ENCODE assay signal across 2 cellular contexts in the genomic region with DNA sequence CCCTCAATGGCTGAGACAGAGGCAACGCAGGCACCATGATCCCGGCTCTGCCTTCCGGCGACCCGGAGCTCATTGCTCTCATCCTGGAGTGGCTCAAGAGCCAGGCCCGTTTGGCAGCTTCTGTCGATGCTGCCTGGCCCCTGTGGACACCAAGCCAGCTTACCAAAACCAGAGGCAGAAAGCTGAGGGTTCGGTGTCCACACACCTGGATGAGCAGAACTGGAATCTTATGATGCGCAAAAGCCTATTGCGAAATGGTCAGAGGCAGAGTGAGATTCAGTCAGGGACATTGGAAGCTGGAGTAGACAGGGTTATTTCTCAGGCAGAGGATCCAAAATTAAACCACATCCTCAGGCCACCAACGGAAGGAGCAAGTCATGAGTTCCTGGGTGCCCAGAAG.
TF ChIP-seq lines count a peak whose summit lies in the region.

No MANE protein-coding gene starts in this region.

TF ChIP-seq in HepG2, 621 proteins besides CTCF, POLR2A, EP300 and RAD21:
- TF ChIP-seq, protein P1, sequence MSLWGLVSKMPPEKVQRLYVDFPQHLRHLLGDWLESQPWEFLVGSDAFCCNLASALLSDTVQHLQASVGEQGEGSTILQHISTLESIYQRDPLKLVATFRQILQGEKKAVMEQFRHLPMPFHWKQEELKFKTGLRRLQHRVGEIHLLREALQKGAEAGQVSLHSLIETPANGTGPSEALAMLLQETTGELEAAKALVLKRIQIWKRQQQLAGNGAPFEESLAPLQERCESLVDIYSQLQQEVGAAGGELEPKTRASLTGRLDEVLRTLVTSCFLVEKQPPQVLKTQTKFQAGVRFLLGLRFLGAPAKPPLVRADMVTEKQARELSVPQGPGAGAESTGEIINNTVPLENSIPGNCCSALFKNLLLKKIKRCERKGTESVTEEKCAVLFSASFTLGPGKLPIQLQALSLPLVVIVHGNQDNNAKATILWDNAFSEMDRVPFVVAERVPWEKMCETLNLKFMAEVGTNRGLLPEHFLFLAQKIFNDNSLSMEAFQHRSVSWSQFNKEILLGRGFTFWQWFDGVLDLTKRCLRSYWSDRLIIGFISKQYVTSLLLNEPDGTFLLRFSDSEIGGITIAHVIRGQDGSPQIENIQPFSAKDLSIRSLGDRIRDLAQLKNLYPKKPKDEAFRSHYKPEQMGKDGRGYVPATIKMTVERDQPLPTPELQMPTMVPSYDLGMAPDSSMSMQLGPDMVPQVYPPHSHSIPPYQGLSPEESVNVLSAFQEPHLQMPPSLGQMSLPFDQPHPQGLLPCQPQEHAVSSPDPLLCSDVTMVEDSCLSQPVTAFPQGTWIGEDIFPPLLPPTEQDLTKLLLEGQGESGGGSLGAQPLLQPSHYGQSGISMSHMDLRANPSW (CRISPR knock-in tag; IDR thresholded peaks at IDR 0.05; ENCODE audit: borderline replicate concordance) = no peak
- TF ChIP-seq TEAD3 (CRISPR knock-in tag; optimal IDR thresholded peaks at IDR 0.05; ENCODE audit: borderline replicate concordance) (no peak), ARNT2 (CRISPR knock-in tag; IDR thresholded peaks at IDR 0.05; ENCODE audit: low read depth) (no peak), CEBPB (IDR thresholded peaks at IDR 0.05; ENCODE audit: borderline replicate concordance, low read depth, low read length) (peak; percentile 91), CEBPG (CRISPR knock-in tag; IDR thresholded peaks at IDR 0.05) (peak; percentile 38; the same call in 1 of the 2 replicates)
- TF ChIP-seq, protein P2, sequence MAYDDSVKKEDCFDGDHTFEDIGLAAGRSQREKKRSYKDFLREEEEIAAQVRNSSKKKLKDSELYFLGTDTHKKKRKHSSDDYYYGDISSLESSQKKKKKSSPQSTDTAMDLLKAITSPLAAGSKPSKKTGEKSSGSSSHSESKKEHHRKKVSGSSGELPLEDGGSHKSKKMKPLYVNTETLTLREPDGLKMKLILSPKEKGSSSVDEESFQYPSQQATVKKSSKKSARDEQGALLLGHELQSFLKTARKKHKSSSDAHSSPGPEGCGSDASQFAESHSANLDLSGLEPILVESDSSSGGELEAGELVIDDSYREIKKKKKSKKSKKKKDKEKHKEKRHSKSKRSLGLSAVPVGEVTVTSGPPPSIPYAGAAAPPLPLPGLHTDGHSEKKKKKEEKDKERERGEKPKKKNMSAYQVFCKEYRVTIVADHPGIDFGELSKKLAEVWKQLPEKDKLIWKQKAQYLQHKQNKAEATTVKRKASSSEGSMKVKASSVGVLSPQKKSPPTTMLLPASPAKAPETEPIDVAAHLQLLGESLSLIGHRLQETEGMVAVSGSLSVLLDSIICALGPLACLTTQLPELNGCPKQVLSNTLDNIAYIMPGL (CRISPR knock-in tag; IDR thresholded peaks at IDR 0.05; ENCODE audit: borderline replicate concordance in 1 of 2, low read depth in 1 of 2) = no peak

TF ChIP-seq in K562, 482 proteins besides CTCF, POLR2A, EP300 and RAD21:
- TF ChIP-seq, protein P3, sequence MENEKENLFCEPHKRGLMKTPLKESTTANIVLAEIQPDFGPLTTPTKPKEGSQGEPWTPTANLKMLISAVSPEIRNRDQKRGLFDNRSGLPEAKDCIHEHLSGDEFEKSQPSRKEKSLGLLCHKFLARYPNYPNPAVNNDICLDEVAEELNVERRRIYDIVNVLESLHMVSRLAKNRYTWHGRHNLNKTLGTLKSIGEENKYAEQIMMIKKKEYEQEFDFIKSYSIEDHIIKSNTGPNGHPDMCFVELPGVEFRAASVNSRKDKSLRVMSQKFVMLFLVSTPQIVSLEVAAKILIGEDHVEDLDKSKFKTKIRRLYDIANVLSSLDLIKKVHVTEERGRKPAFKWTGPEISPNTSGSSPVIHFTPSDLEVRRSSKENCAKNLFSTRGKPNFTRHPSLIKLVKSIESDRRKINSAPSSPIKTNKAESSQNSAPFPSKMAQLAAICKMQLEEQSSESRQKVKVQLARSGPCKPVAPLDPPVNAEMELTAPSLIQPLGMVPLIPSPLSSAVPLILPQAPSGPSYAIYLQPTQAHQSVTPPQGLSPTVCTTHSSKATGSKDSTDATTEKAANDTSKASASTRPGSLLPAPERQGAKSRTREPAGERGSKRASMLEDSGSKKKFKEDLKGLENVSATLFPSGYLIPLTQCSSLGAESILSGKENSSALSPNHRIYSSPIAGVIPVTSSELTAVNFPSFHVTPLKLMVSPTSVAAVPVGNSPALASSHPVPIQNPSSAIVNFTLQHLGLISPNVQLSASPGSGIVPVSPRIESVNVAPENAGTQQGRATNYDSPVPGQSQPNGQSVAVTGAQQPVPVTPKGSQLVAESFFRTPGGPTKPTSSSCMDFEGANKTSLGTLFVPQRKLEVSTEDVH (IDR thresholded peaks at IDR 0.05; ENCODE audit: low read depth, partially characterized antibody) = no peak
- TF ChIP-seq, protein P4, sequence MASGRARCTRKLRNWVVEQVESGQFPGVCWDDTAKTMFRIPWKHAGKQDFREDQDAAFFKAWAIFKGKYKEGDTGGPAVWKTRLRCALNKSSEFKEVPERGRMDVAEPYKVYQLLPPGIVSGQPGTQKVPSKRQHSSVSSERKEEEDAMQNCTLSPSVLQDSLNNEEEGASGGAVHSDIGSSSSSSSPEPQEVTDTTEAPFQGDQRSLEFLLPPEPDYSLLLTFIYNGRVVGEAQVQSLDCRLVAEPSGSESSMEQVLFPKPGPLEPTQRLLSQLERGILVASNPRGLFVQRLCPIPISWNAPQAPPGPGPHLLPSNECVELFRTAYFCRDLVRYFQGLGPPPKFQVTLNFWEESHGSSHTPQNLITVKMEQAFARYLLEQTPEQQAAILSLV (tag; IDR thresholded peaks at IDR 0.05) = 0 out of 2 replicates have a peak, but pooled peaks have one; percentile 57
- TF ChIP-seq CEBPG (CRISPR knock-in tag; IDR thresholded peaks at IDR 0.05) = peak; percentile 71
- TF ChIP-seq CEBPG (tag; conservative IDR thresholded peaks at IDR 0.05 in 1 of 2, IDR thresholded peaks at IDR 0.05 in 1 of 2) = peak; percentile 82 to 85
- TF ChIP-seq CEBPB (tag; IDR thresholded peaks at IDR 0.05) = peak; percentile 95
- TF ChIP-seq RB1 (IDR thresholded peaks at IDR 0.05; ENCODE audit: low read depth) = no peak
